ENCODE assay signal across 8 cellular contexts in genomic region chr10:102413053-102413705, GRCh38. TPM values are rescaled to one million over a fixed set of nuclear protein-coding genes. Genes with fewer than 3 reads are reported as not detected.
DNase-seq lines count a peak whose midpoint lies in the region; ATAC-seq lines count a peak whose summit lies in the region.
"Had no signal": no experiment of that assay in that cellular context is flagged by ENCODE, and none has a peak within 500 bp of the region (broad histone marks: within the 10 kb centered on the region; RNA-seq: fewer than 3 reads in every experiment).

No MANE protein-coding gene starts in this region.

- intact Hi-C loops in left colon (cut with DNase I, micrococcal nuclease) = no loop called here

- no peak overlapping the region for H3K27ac Mint-ChIP-seq in CD4-positive, CD25-positive, alpha-beta regulatory T cell
- no peak overlapping the region for H3K27ac Mint-ChIP-seq in activated naive CD8-positive, alpha-beta T cell treated with anti-CD3 and anti-CD28 coated beads, Interleukin-2, amount 50 U/mL, for 24 hours
- H3K27ac Mint-ChIP-seq: natural killer cell treated with Interleukin-12 subunit alpha and Interleukin-12 subunit beta and Interleukin-15 and Interleukin-18, amount 100 ng/mL, for 72 hours had no signal

- no peak overlapping the region for H3K27ac ChIP-seq in CD4-positive, CD25-positive, alpha-beta regulatory T cell (ENCODE audit: insufficient read depth, low read length, poor library complexity, severe bottlenecking)
- H3K27ac ChIP-seq: KMS-11 had no signal

- no peaks in the 10 kb centered on the region for H3K9me3 ChIP-seq in CD4-positive, CD25-positive, alpha-beta regulatory T cell (ENCODE audit: control insufficient read depth in 2 of 2, low read length in 2 of 2)

- peaks cover 6 to 35% (median 24%) of the 10 kb centered on the region in 4 donors for H3K4me1 Mint-ChIP-seq in CD4-positive, CD25-positive, alpha-beta regulatory T cell
- H3K4me1 Mint-ChIP-seq in activated naive CD8-positive, alpha-beta T cell treated with anti-CD3 and anti-CD28 coated beads, Interleukin-2, amount 50 U/mL, for 24 hours = peaks cover 33% of the 10 kb centered on the region

- H3K27me3 Mint-ChIP-seq in CD4-positive, CD25-positive, alpha-beta regulatory T cell = peaks cover 54% of the 10 kb centered on the region
- H3K27me3 Mint-ChIP-seq in activated naive CD8-positive, alpha-beta T cell treated with anti-CD3 and anti-CD28 coated beads, Interleukin-2, amount 50 U/mL, for 24 hours = peaks cover 41% of the 10 kb centered on the region

- H3K4me3 Mint-ChIP-seq in CD4-positive, CD25-positive, alpha-beta regulatory T cell = peak overlapping the region in 1 of 4 donors; percentile 47
- H3K4me3 Mint-ChIP-seq in activated naive CD8-positive, alpha-beta T cell treated with anti-CD3 and anti-CD28 coated beads, Interleukin-2, amount 50 U/mL, for 24 hours = no peak overlapping the region
- H3K4me3 Mint-ChIP-seq: natural killer cell treated with Interleukin-12 subunit alpha and Interleukin-12 subunit beta and Interleukin-15 and Interleukin-18, amount 100 ng/mL, for 72 hours had no signal

- peaks cover 0 to 8% (median 0%) of the 10 kb centered on the region in 7 donors for H3K9me3 Mint-ChIP-seq in CD4-positive, CD25-positive, alpha-beta regulatory T cell
- H3K9me3 Mint-ChIP-seq in activated naive CD8-positive, alpha-beta T cell treated with anti-CD3 and anti-CD28 coated beads, Interleukin-2, amount 50 U/mL, for 24 hours = no peaks in the 10 kb centered on the region
- H3K9me3 Mint-ChIP-seq: natural killer cell treated with Interleukin-12 subunit alpha and Interleukin-12 subunit beta and Interleukin-15 and Interleukin-18, amount 100 ng/mL, for 72 hours had no signal

- H3K4me1 ChIP-seq in CD4-positive, CD25-positive, alpha-beta regulatory T cell (ENCODE audit: control insufficient read depth, insufficient read depth, low read length, poor library complexity, severe bottlenecking) = peaks cover 33% of the 10 kb centered on the region

- peaks cover 20% of the 10 kb centered on the region for H3K27me3 ChIP-seq in CD4-positive, CD25-positive, alpha-beta regulatory T cell (ENCODE audit: control insufficient read depth, insufficient read depth, low read length)

- peak in 1 of 2 donors; percentile 22 for ATAC-seq in CD4-positive, CD25-positive, alpha-beta regulatory T cell (ENCODE audit: low read depth in 2 of 2)
- peak; percentile 34 for ATAC-seq in activated naive CD8-positive, alpha-beta T cell treated with anti-CD3 and anti-CD28 coated beads, Interleukin-2, amount 50 U/mL, for 24 hours
- ATAC-seq in left colon = no peak

- no peaks in the 10 kb centered on the region for H3K36me3 ChIP-seq in CD4-positive, CD25-positive, alpha-beta regulatory T cell (ENCODE audit: control insufficient read depth, insufficient read depth, low read length)

- H3K36me3 Mint-ChIP-seq in CD4-positive, CD25-positive, alpha-beta regulatory T cell = no peaks in the 10 kb centered on the region
- no peaks in the 10 kb centered on the region for H3K36me3 Mint-ChIP-seq in activated naive CD8-positive, alpha-beta T cell treated with anti-CD3 and anti-CD28 coated beads, Interleukin-2, amount 50 U/mL, for 24 hours (ENCODE audit: low read depth)

- no peak overlapping the region for H3K4me3 ChIP-seq in CD4-positive, CD25-positive, alpha-beta regulatory T cell (ENCODE audit: low read depth, low read length)

- peak in 2 of 3 donors; percentile 40 to 68 for DNase-seq in CD4-positive, CD25-positive, alpha-beta regulatory T cell
- DNase-seq in M059J (ENCODE audit: low read depth) = peak; percentile 37
- DNase-seq in activated naive CD8-positive, alpha-beta T cell treated with anti-CD3 and anti-CD28 coated beads, Interleukin-2, amount 50 U/mL, for 24 hours = peak; percentile 62
- DNase-seq in HPDE6-E6E7 (ENCODE audit: extremely low spot score) = no peak
- DNase-seq in left colon = no peak
- no peak for DNase-seq in T1000 (lab: John Stamatoyannopoulos, UW)

RNA-seq across cellular contexts. Expression of gene PSD, which starts 5.4 kb away (rescaled TPM):
- total RNA-seq in CD4-positive, CD25-positive, alpha-beta regulatory T cell = 2.9 TPM
- polyA plus RNA-seq in CD4-positive, CD25-positive, alpha-beta regulatory T cell = 1 to 10 TPM; 1.4 to 2.6 (median 1.9) TPM
- not detected in 2 replicates for total RNA-seq in M059J (2014; rRNA removed; shearing (Covaris generic))
- 10 to 100 TPM in 1 of 2 donors, 1 to 10 TPM in 1; 4.1 to 26.1 TPM for total RNA-seq in left colon

RNA-seq across cellular contexts. Expression of gene FBXL15, which starts 7.5 kb away (rescaled TPM):
- total RNA-seq in CD4-positive, CD25-positive, alpha-beta regulatory T cell = 12.8 TPM
- polyA plus RNA-seq in CD4-positive, CD25-positive, alpha-beta regulatory T cell = 10 to 100 TPM; 25.2 to 40.1 (median 32.1) TPM
- total RNA-seq in M059J (2014; rRNA removed; shearing (Covaris generic)) = 8.2 and 18.8 TPM in 2 replicates
- total RNA-seq in left colon = 10 to 100 TPM; 22.5 to 27.8 TPM

RNA-seq across cellular contexts. Expression of gene NFKB2, which starts 17.7 kb away (rescaled TPM):
- 385 TPM for total RNA-seq in CD4-positive, CD25-positive, alpha-beta regulatory T cell
- polyA plus RNA-seq in CD4-positive, CD25-positive, alpha-beta regulatory T cell = 1 to 10 TPM; 6.3 to 8.2 (median 6.7) TPM
- 9.1 and 20.7 TPM in 2 replicates for total RNA-seq in M059J (2014; rRNA removed; shearing (Covaris generic))
- total RNA-seq in left colon = 10 to 100 TPM; 17.0 to 37.6 TPM

RNA-seq across cellular contexts. Expression of gene CUEDC2, which starts 19.2 kb away (rescaled TPM):
- total RNA-seq in CD4-positive, CD25-positive, alpha-beta regulatory T cell = 29.4 TPM
- 10 to 100 TPM; 50.8 to 60.6 (median 52.0) TPM for polyA plus RNA-seq in CD4-positive, CD25-positive, alpha-beta regulatory T cell
- 33.1 and 50.9 TPM in 2 replicates for total RNA-seq in M059J (2014; rRNA removed; shearing (Covaris generic))
- 10 to 100 TPM; 25.4 to 27.8 TPM for total RNA-seq in left colon

RNA-seq across cellular contexts. Expression of gene C10orf95, which starts 38.2 kb away (rescaled TPM):
- total RNA-seq in CD4-positive, CD25-positive, alpha-beta regulatory T cell = 0.35 TPM
- 1 to 10 TPM in 1 of 4 donors, under 1 TPM in 3; 0.40 to 1.1 (median 0.55) TPM for polyA plus RNA-seq in CD4-positive, CD25-positive, alpha-beta regulatory T cell
- not detected in 2 replicates for total RNA-seq in M059J (2014; rRNA removed; shearing (Covaris generic))
- 1 to 10 TPM; 2.1 to 2.2 TPM for total RNA-seq in left colon

Comparison
In these comparisons a context has a peak if more than half of its experiments do, and no peak if none do; other contexts are left out.
1. DNase-seq: peak in CD4-positive, CD25-positive, alpha-beta regulatory T cell (2 of 3), M059J (single experiment) and activated naive CD8-positive, alpha-beta T cell treated with anti-CD3 and anti-CD28 coated beads, Interleukin-2, amount 50 U/mL, for 24 hours (single experiment); none in HPDE6-E6E7 (single experiment), left colon (0 of 2) and T1000 (single experiment).
2. RNA of gene NFKB2, which starts 17.7 kb away (total RNA-seq): 385 TPM in CD4-positive, CD25-positive, alpha-beta regulatory T cell (single experiment); 17.0 to 37.6 TPM in left colon and 9.1 to 20.7 TPM in M059J; every median in the first group is over 10 times any median in the second.